In genomic region chr7:158157460-158157859, GRCh38 we compare ENCODE assay signal across 24 cellular contexts.
"Had no signal": no experiment of that assay in that cellular context is flagged by ENCODE, and none has a peak within 500 bp of the region (broad histone marks: within the 10 kb centered on the region; RNA-seq: fewer than 3 reads in every experiment).

No MANE protein-coding gene starts in this region.

- H3K27ac ChIP-seq: brain microvascular endothelial cell, epithelial cell of prostate, esophagus squamous epithelium, gastroesophageal sphincter, heart right ventricle, hepatocyte had no signal

- H3K36me3 ChIP-seq: brain microvascular endothelial cell, esophagus squamous epithelium, gastroesophageal sphincter, heart right ventricle had no signal

- H3K4me2 ChIP-seq: hepatocyte had no signal

- H3K9me3 ChIP-seq: esophagus squamous epithelium, gastroesophageal sphincter had no signal

- DNase-seq: activated CD4-positive, alpha-beta memory T cell treated with anti-CD3 and anti-CD28 coated beads for 36 hours; activated CD4-positive, alpha-beta T cell treated with anti-CD3 and anti-CD28 coated beads for 36 hours; activated CD4-positive, alpha-beta T cell treated with anti-CD3 and anti-CD28 coated beads, Interleukin-2, amount 10 ng/mL, durations not matched to agents 24 days and 14 days; activated CD4-positive, CD25-positive, alpha-beta regulatory T cell; activated CD4-positive, CD25-positive, alpha-beta regulatory T cell treated with anti-CD3 and anti-CD28 coated beads, Interleukin-2, amount 50 U/mL, for 72 hours; activated CD8-positive, alpha-beta memory T cell treated with anti-CD3 and anti-CD28 coated beads, Interleukin-2, amount 10 ng/mL, durations not matched to agents 7 days and 5 days; activated CD8-positive, alpha-beta memory T cell treated with anti-CD3 and anti-CD28 coated beads, Interleukin-2, amount 50 U/mL, for 4 hours; activated CD8-positive, alpha-beta T cell treated with anti-CD3 and anti-CD28 coated beads, Interleukin-2, amount 10 ng/mL, durations not matched to agents 7 days and 5 days; activated gamma-delta T cell; activated naive CD4-positive, alpha-beta T cell; activated naive CD4-positive, alpha-beta T cell treated with anti-CD3 and anti-CD28 coated beads, Interleukin-2, amount 10 ng/mL, durations not matched to agents 7 days and 5 days; activated naive CD8-positive, alpha-beta T cell treated with anti-CD3 and anti-CD28 coated beads, Interleukin-2, amount 10 ng/mL, durations not matched to agents 7 days and 5 days; activated T-cell treated with anti-CD3 and anti-CD28 coated beads, Interleukin-2, amount 50 U/mL, for 1 hour; activated T-cell treated with anti-CD3 and anti-CD28 coated beads, Interleukin-2, amount 50 U/mL, for 48 hours; brain microvascular endothelial cell; effector CD8-positive, alpha-beta T cell; esophagus squamous epithelium; foreskin melanocyte; heart right ventricle; T-helper 17 cell; T1000 had no signal

- H3K4me1 ChIP-seq: gastroesophageal sphincter, heart right ventricle had no signal

- H3K4me3 ChIP-seq: esophagus squamous epithelium, gastroesophageal sphincter, heart right ventricle, hepatocyte had no signal

- H3K27me3 ChIP-seq: brain microvascular endothelial cell, esophagus squamous epithelium, hepatocyte had no signal
